ENCODE assay signal across 1 cellular context in genomic region chr6:131950767-131951575, GRCh38.
TF ChIP-seq lines count a peak whose summit lies in the region.

Gene CCN2, minus strand, starts transcription at chr6:131951372. Its CDS starts 200 bp downstream, at chr6:131951172.

TF ChIP-seq in WTC11, 78 proteins besides CTCF, POLR2A, EP300 and RAD21 (continued from another document):
- TF ChIP-seq E2F4 (CRISPR knock-in tag; IDR thresholded peaks at IDR 0.05; ENCODE audit: borderline replicate concordance, low read depth) (no peak), AFF4 (CRISPR knock-in tag; IDR thresholded peaks at IDR 0.05; ENCODE audit: borderline replicate concordance) (no peak), FOXJ3 (CRISPR knock-in tag; IDR thresholded peaks at IDR 0.05; ENCODE audit: borderline replicate concordance) (no peak), SMAD3 (CRISPR knock-in tag; IDR thresholded peaks at IDR 0.05; ENCODE audit: borderline replicate concordance) (peak; percentile 65; the same call in 1 of the 2 replicates), ZNF263 (CRISPR knock-in tag; IDR thresholded peaks at IDR 0.05; ENCODE audit: low read depth) (no peak), AR (CRISPR knock-in tag; IDR thresholded peaks at IDR 0.05) (no peak), ARID4B (CRISPR knock-in tag; IDR thresholded peaks at IDR 0.05; ENCODE audit: borderline replicate concordance) (no peak; the same call in 1 of the 2 replicates), MXD4 (CRISPR knock-in tag; IDR thresholded peaks at IDR 0.05; ENCODE audit: borderline replicate concordance) (no peak), PRRX2 (CRISPR knock-in tag; IDR thresholded peaks at IDR 0.05) (0 out of 2 replicates have a peak, but pooled peaks have one; percentile 71), TEAD1 (CRISPR knock-in tag; IDR thresholded peaks at IDR 0.05) (peak; percentile 99), HMGXB4 (CRISPR knock-in tag; IDR thresholded peaks at IDR 0.05) (peak; percentile 61; the same call in 1 of the 2 replicates), ZNF219 (CRISPR knock-in tag; IDR thresholded peaks at IDR 0.05; ENCODE audit: borderline replicate concordance) (no peak), PREB (CRISPR knock-in tag; IDR thresholded peaks at IDR 0.05; ENCODE audit: borderline replicate concordance) (no peak), ZNF232 (CRISPR knock-in tag; IDR thresholded peaks at IDR 0.05) (peak; percentile 66; the same call in 1 of the 2 replicates), ZNF121 (CRISPR knock-in tag; IDR thresholded peaks at IDR 0.05) (no peak), ELF4 (CRISPR knock-in tag; IDR thresholded peaks at IDR 0.05; ENCODE audit: low read depth) (0 out of 2 replicates have a peak, but pooled peaks have one; percentile 74), ZBTB43 (CRISPR knock-in tag; IDR thresholded peaks at IDR 0.05) (no peak)
